ENCODE assay signal across 28 cellular contexts in genomic region chr9:72457366-72457765, GRCh38.
"Had no signal": no experiment of that assay in that cellular context is flagged by ENCODE, and none has a peak within 500 bp of the region (broad histone marks: within the 10 kb centered on the region; RNA-seq: fewer than 3 reads in every experiment).

No MANE protein-coding gene starts in this region.

- H3K4me1 ChIP-seq: adrenal gland, colonic mucosa, gastroesophageal sphincter, heart right ventricle had no signal

- DNase-seq: activated B cell treated with CpG ODN at 0.5 μM for 24 hours; activated CD4-positive, alpha-beta memory T cell treated with anti-CD3 and anti-CD28 coated beads for 36 hours; activated CD4-positive, alpha-beta T cell treated with anti-CD3 and anti-CD28 coated beads for 48 hours; activated CD8-positive, alpha-beta memory T cell treated with anti-CD3 and anti-CD28 coated beads, Interleukin-2, amount 10 ng/mL, durations not matched to agents 7 days and 5 days; activated CD8-positive, alpha-beta memory T cell treated with anti-CD3 and anti-CD28 coated beads, Interleukin-2, amount 50 U/mL, for 4 hours; activated CD8-positive, alpha-beta T cell treated with anti-CD3 and anti-CD28 coated beads, Interleukin-2, amount 10 ng/mL, durations not matched to agents 7 days and 5 days; activated effector memory CD4-positive, alpha-beta T cell treated with anti-CD3 and anti-CD28 coated beads, Interleukin-2, amount 50 U/mL, for 16 hours; activated naive CD4-positive, alpha-beta T cell treated with anti-CD3 and anti-CD28 coated beads for 36 hours; activated naive CD8-positive, alpha-beta T cell treated with anti-CD3 and anti-CD28 coated beads for 36 hours; activated naive CD8-positive, alpha-beta T cell treated with anti-CD3 and anti-CD28 coated beads, Interleukin-2, amount 50 U/mL, for 24 hours; activated T-cell treated with anti-CD3 and anti-CD28 coated beads, Interleukin-2, amount 50 U/mL, for 1 hour; activated T-cell treated with anti-CD3 and anti-CD28 coated beads, Interleukin-2, amount 50 U/mL, for 48 hours; adrenal gland; amygdala; aorta; body of pancreas; caudate nucleus; colonic mucosa; effector CD8-positive, alpha-beta T cell; foreskin melanocyte; heart right ventricle; T-helper 17 cell; T1000; WERI-Rb-1 had no signal

- H3K27ac ChIP-seq: adrenal gland, colonic mucosa, gastroesophageal sphincter, heart right ventricle, hepatocyte, WERI-Rb-1 had no signal

- H3K27me3 ChIP-seq: adrenal gland, body of pancreas, colonic mucosa, gastroesophageal sphincter, heart right ventricle, hepatocyte had no signal

- ATAC-seq: activated CD4-positive, CD25-positive, alpha-beta regulatory T cell treated with anti-CD3 and anti-CD28 coated beads, Interleukin-2, amount 50 U/mL, for 24 hours; activated CD8-positive, alpha-beta memory T cell treated with anti-CD3 and anti-CD28 coated beads, Interleukin-2, amount 10 ng/mL, durations not matched to agents 7 days and 5 days; activated CD8-positive, alpha-beta T cell treated with anti-CD3 and anti-CD28 coated beads, Interleukin-2, amount 10 ng/mL, durations not matched to agents 7 days and 5 days; activated naive CD8-positive, alpha-beta T cell treated with anti-CD3 and anti-CD28 coated beads, Interleukin-2, amount 50 U/mL, for 24 hours; esophagus mucosa; gastroesophageal sphincter; heart right ventricle; T-helper 17 cell had no signal

- H3K4me2 ChIP-seq: hepatocyte had no signal

- H3K36me3 ChIP-seq: adrenal gland, colonic mucosa, gastroesophageal sphincter, heart right ventricle, WERI-Rb-1 had no signal

- H3K4me3 ChIP-seq: adrenal gland, body of pancreas, colonic mucosa, gastroesophageal sphincter, heart right ventricle, hepatocyte had no signal

- H3K9me3 ChIP-seq: adrenal gland, body of pancreas, colonic mucosa, gastroesophageal sphincter had no signal

- H2AFZ ChIP-seq: hepatocyte had no signal
